Comparison of ENCODE assay signal across 2 cellular contexts in genomic region chr1:58949551-58950220, GRCh38.
A peak's percentile ranks its signal among the peaks of the same experiment; 100 is the strongest.
TF ChIP-seq lines count a peak whose summit lies in the region.

No MANE protein-coding gene starts in this region.

TF ChIP-seq in A549, 52 proteins besides CTCF, POLR2A, EP300 and RAD21 (continued from another document):
- TF ChIP-seq HES2 (IDR thresholded peaks at IDR 0.05) (no peak), MAFK (IDR thresholded peaks at IDR 0.05; ENCODE audit: partially characterized antibody) (peak; percentile 56), PBX3 (IDR thresholded peaks at IDR 0.05) (no peak)

TF ChIP-seq in GM23338, 12 proteins besides CTCF, POLR2A, EP300 and RAD21 (continued from another document):
- TF ChIP-seq ETS1 (IDR thresholded peaks at IDR 0.05) (no peak), CREB1 (CRISPR knock-in tag; IDR thresholded peaks at IDR 0.05; ENCODE audit: low read depth) (no peak), ZNF114 (CRISPR knock-in tag; IDR thresholded peaks at IDR 0.05) (no peak), ZNF462 (CRISPR knock-in tag; IDR thresholded peaks at IDR 0.05) (no peak), EZH2 (IDR thresholded peaks at IDR 0.05; ENCODE audit: low read depth, unreplicated experiment) (no peak), REST (IDR thresholded peaks at IDR 0.05; ENCODE audit: unreplicated experiment) (no peak), JUNB (IDR thresholded peaks at IDR 0.05; ENCODE audit: unreplicated experiment) (no peak), NANOG (IDR thresholded peaks at IDR 0.05; ENCODE audit: borderline replicate concordance) (no peak), STAT1 (IDR thresholded peaks at IDR 0.05; ENCODE audit: unreplicated experiment) (no peak), ZNF331 (CRISPR knock-in tag; IDR thresholded peaks at IDR 0.05; ENCODE audit: low read depth) (no peak)
